In genomic region chr17:76408037-76408849, GRCh38 we compare ENCODE assay signal across 1 cellular context.
A peak's percentile ranks its signal among the peaks of the same experiment; 100 is the strongest.
TF ChIP-seq lines count a peak whose summit lies in the region.

No MANE protein-coding gene starts in this region.

TF ChIP-seq in HepG2, 621 proteins besides CTCF, POLR2A, EP300 and RAD21 (continued from another document and continues in another):
- no peak for TF ChIP-seq LCORL (IDR thresholded peaks at IDR 0.05)
- TF ChIP-seq LCORL (CRISPR knock-in tag; IDR thresholded peaks at IDR 0.05): peak; percentile 61; the same call in 1 of the 2 replicates
- TF ChIP-seq MTA1 (CRISPR knock-in tag; IDR thresholded peaks at IDR 0.05; ENCODE audit: borderline replicate concordance): 0 out of 2 replicates have a peak, but pooled peaks have one; percentile 12
- no peak for TF ChIP-seq U2AF1 (optimal IDR thresholded peaks at IDR 0.05; ENCODE audit: low read depth, low read length)
- no peak for TF ChIP-seq CCDC6 (CRISPR knock-in tag; IDR thresholded peaks at IDR 0.05)
- 0 out of 2 replicates have a peak, but pooled peaks have one; percentile 32 for TF ChIP-seq FOXC1 (CRISPR knock-in tag; IDR thresholded peaks at IDR 0.05; ENCODE audit: borderline replicate concordance)
- peak; percentile 71; the same call in 1 of the 2 replicates for TF ChIP-seq MYNN (CRISPR knock-in tag; IDR thresholded peaks at IDR 0.05; ENCODE audit: low read depth)
- TF ChIP-seq KMT2A (CRISPR knock-in tag; IDR thresholded peaks at IDR 0.05): peak; percentile 39; the same call in 1 of the 2 replicates
- no peak for TF ChIP-seq ZFY (CRISPR knock-in tag; IDR thresholded peaks at IDR 0.05)
- TF ChIP-seq ZFYVE20 (CRISPR knock-in tag; IDR thresholded peaks at IDR 0.05; ENCODE audit: borderline replicate concordance, low read depth): no peak
- TF ChIP-seq ZNF772 (CRISPR knock-in tag; IDR thresholded peaks at IDR 0.05): no peak
- TF ChIP-seq BRF2 (CRISPR knock-in tag; IDR thresholded peaks at IDR 0.05): no peak
- TF ChIP-seq AKAP8 (CRISPR knock-in tag; IDR thresholded peaks at IDR 0.05): no peak
- 0 out of 2 replicates have a peak, but pooled peaks have one; percentile 46 for TF ChIP-seq GMEB1 (CRISPR knock-in tag; IDR thresholded peaks at IDR 0.05; ENCODE audit: borderline replicate concordance)
- TF ChIP-seq SCMH1 (CRISPR knock-in tag; IDR thresholded peaks at IDR 0.05; ENCODE audit: borderline replicate concordance): no peak
- no peak for TF ChIP-seq AFF4 (CRISPR knock-in tag; IDR thresholded peaks at IDR 0.05)
- peak; percentile 59; the same call in 1 of the 2 replicates for TF ChIP-seq ZNF782 (CRISPR knock-in tag; IDR thresholded peaks at IDR 0.05; ENCODE audit: borderline replicate concordance)
- TF ChIP-seq ZNF629 (CRISPR knock-in tag; conservative IDR thresholded peaks at IDR 0.05): peak; percentile 96
- TF ChIP-seq STAG1 (CRISPR knock-in tag; IDR thresholded peaks at IDR 0.05): peak; percentile 85
- 0 out of 2 replicates have a peak, but pooled peaks have one; percentile 22 for TF ChIP-seq ZSCAN9 (CRISPR knock-in tag; IDR thresholded peaks at IDR 0.05; ENCODE audit: borderline replicate concordance)
- TF ChIP-seq PAXIP1 (CRISPR knock-in tag; conservative IDR thresholded peaks at IDR 0.05): 0 out of 2 replicates have a peak, but pooled peaks have one; percentile 39
- TF ChIP-seq ZKSCAN8 (CRISPR knock-in tag; IDR thresholded peaks at IDR 0.05; ENCODE audit: borderline replicate concordance): peak; percentile 38; the same call in 1 of the 2 replicates
- 0 out of 2 replicates have a peak, but pooled peaks have one; percentile 24 for TF ChIP-seq ZNF572 (CRISPR knock-in tag; IDR thresholded peaks at IDR 0.05)
- TF ChIP-seq KLF16 (CRISPR knock-in tag; IDR thresholded peaks at IDR 0.05): 0 out of 4 replicates have a peak, but pooled peaks of 1 of the 2 experiments have one; percentile 23
- TF ChIP-seq TFAP4 (IDR thresholded peaks at IDR 0.05; ENCODE audit: borderline replicate concordance, low read depth): no peak
- TF ChIP-seq PBX2 (CRISPR knock-in tag; IDR thresholded peaks at IDR 0.05): no peak
- peak; percentile 41; the same call in 1 of the 2 replicates for TF ChIP-seq ZNF362 (CRISPR knock-in tag; IDR thresholded peaks at IDR 0.05; ENCODE audit: borderline replicate concordance)
- TF ChIP-seq HNF4A (CRISPR knock-in tag; IDR thresholded peaks at IDR 0.05): peak; percentile 53
- 0 out of 2 replicates have a peak, but pooled peaks have one; percentile 51 for TF ChIP-seq HMG20B (CRISPR knock-in tag; conservative IDR thresholded peaks at IDR 0.05)
- TF ChIP-seq SETDB1 (CRISPR knock-in tag; IDR thresholded peaks at IDR 0.05; ENCODE audit: borderline replicate concordance): no peak
- TF ChIP-seq ZNF580 (CRISPR knock-in tag; IDR thresholded peaks at IDR 0.05; ENCODE audit: borderline replicate concordance, low read depth): peak; percentile 55; the same call in 1 of the 2 replicates
- no peak for TF ChIP-seq ZSCAN5A (CRISPR knock-in tag; IDR thresholded peaks at IDR 0.05; ENCODE audit: borderline replicate concordance)
- no peak for TF ChIP-seq NR2F1 (CRISPR knock-in tag; IDR thresholded peaks at IDR 0.05)
- TF ChIP-seq NPAS2 (CRISPR knock-in tag; IDR thresholded peaks at IDR 0.05; ENCODE audit: borderline replicate concordance): no peak
- no peak for TF ChIP-seq SOX6 (IDR thresholded peaks at IDR 0.05)
- TF ChIP-seq SOX6 (CRISPR knock-in tag; IDR thresholded peaks at IDR 0.05): no peak
- 0 out of 2 replicates have a peak, but pooled peaks have one; percentile 18 for TF ChIP-seq ATF2 (CRISPR knock-in tag; IDR thresholded peaks at IDR 0.05)
- peak; percentile 59; the same call in 1 of the 2 replicates for TF ChIP-seq ZNF205 (CRISPR knock-in tag; IDR thresholded peaks at IDR 0.05)
- TF ChIP-seq PRDM4 (CRISPR knock-in tag; IDR thresholded peaks at IDR 0.05; ENCODE audit: borderline replicate concordance): no peak
- TF ChIP-seq ZNF501 (CRISPR knock-in tag; IDR thresholded peaks at IDR 0.05): peak; percentile 63; the same call in 1 of the 2 replicates
